Comparison of ENCODE assay signal across 14 cellular contexts in genomic region chr17:19937522-19937921, GRCh38.
"Had no signal": no experiment of that assay in that cellular context is flagged by ENCODE, and none has a peak within 500 bp of the region (broad histone marks: within the 10 kb centered on the region; RNA-seq: fewer than 3 reads in every experiment).

No MANE protein-coding gene starts in this region.

- H3K27me3 Mint-ChIP-seq: T-helper 17 cell had no signal

- H3K4me3 ChIP-seq: coronary artery, gastroesophageal sphincter, left ventricle myocardium inferior, vagina had no signal

- DNase-seq: activated effector memory CD4-positive, alpha-beta T cell treated with Interleukin-2 at 50 U/mL for 16 hours; activated T-cell treated with anti-CD3 and anti-CD28 coated beads, Interleukin-2, amount 50 U/mL, for 1 hour; anterior cingulate cortex; effector CD8-positive, alpha-beta T cell; left ventricle myocardium inferior; stimulated activated CD4-positive, alpha-beta T cell treated with anti-CD3 and anti-CD28 coated beads, Interleukin-4, amount 100 ng/mL, for 1 hour; stimulated activated CD8-positive, alpha-beta memory T cell treated with anti-CD3 and anti-CD28 coated beads, Interleukin-4, amount 100 ng/mL, for 48 hours; stimulated activated naive CD8-positive, alpha-beta T cell treated with anti-CD3 and anti-CD28 coated beads, Interleukin-15, Interleukin-2, amounts not matched to agents 100 U/mL and 50 U/mL, for 24 hours; T-helper 17 cell had no signal

- H3K9me3 ChIP-seq: gastroesophageal sphincter, left ventricle myocardium inferior, vagina had no signal

- H3K27me3 ChIP-seq: gastroesophageal sphincter, vagina had no signal

- H3K27ac ChIP-seq: coronary artery, left ventricle myocardium inferior, vagina had no signal

- H3K9me3 Mint-ChIP-seq: activated naive CD4-positive, alpha-beta T cell treated with anti-CD3 and anti-CD28 coated beads, Interleukin-2, amount 50 U/mL, for 72 hours; neural crest cell had no signal

- H3K4me3 Mint-ChIP-seq: neural crest cell, T-helper 17 cell had no signal

- H3K27ac Mint-ChIP-seq: activated naive CD4-positive, alpha-beta T cell treated with anti-CD3 and anti-CD28 coated beads, Interleukin-2, amount 50 U/mL, for 72 hours; T-helper 17 cell had no signal

- ATAC-seq: activated naive CD4-positive, alpha-beta T cell treated with anti-CD3 and anti-CD28 coated beads, Interleukin-2, amount 50 U/mL, for 72 hours; gastroesophageal sphincter; stimulated activated naive CD8-positive, alpha-beta T cell treated with anti-CD3 and anti-CD28 coated beads, Interleukin-15, Interleukin-2, amounts not matched to agents 100 U/mL and 50 U/mL, for 24 hours; T-helper 17 cell had no signal
